In the genomic region with DNA sequence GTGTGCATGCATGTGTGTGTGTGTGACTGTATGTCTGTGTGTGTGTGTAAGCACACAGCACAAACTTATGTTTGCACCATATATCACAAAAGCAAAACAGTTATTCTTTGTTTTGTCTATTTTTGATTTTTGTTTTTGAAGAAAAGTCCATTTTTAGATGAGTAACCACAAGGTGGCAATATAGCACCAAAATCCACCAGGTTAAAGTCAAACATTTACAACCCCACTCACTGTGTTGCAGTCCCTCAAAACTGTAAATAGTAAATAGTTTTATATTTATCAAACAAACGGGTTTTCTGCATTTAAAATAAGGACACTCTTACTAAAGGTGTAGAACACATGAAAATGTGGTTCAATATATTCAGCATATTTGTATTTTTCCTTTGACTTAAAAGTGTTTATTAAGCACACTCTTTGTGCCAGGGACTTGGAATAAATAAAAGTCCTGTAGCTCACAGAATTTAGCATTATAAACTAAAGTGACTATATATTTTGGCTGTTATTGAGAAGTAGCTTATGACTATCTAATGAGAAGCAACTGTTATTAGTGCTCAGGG, we compare ENCODE assay signal across 9 cellular contexts.
DNase-seq lines count a peak whose midpoint lies in the region; ATAC-seq and TF ChIP-seq lines count a peak whose summit lies in the region.
"Had no signal": no experiment of that assay in that cellular context is flagged by ENCODE, and none has a peak within 500 bp of the region (broad histone marks: within the 10 kb centered on the region; RNA-seq: fewer than 3 reads in every experiment).

No MANE protein-coding gene starts in this region.

- TF ChIP-seq CTCF in AG10803 (conservative IDR thresholded peaks at IDR 0.05; ENCODE audit: low read length): peak; percentile 66
- peak; percentile 36 for TF ChIP-seq CTCF in foreskin fibroblast (IDR thresholded peaks at IDR 0.05; ENCODE audit: low read depth, low read length)
- TF ChIP-seq CTCF in thyroid gland (IDR thresholded peaks at IDR 0.05): peak in 4 of 6 experiments; percentile 25 to 50 (median 44)

- H3K9me3 ChIP-seq in thyroid gland: no peaks in the 10 kb centered on the region

- H3K36me3 ChIP-seq in thyroid gland: no peaks in the 10 kb centered on the region

- no peaks in the 10 kb centered on the region for H3K27me3 ChIP-seq in thyroid gland

- intact Hi-C loops in thyroid gland (cut with DNase I): no loop called here

- H3K4me1 ChIP-seq in thyroid gland: no peaks in the 10 kb centered on the region

- peak; percentile 49 for ATAC-seq in GM21576 (IDR thresholded peaks at IDR 0.05; ENCODE audit: unreplicated experiment)
- ATAC-seq in HG03469 (IDR thresholded peaks at IDR 0.05; ENCODE audit: unreplicated experiment): no peak

- WGBS in thyroid gland, 2 donors: 2 to 4% methylated on average over 1 of the region's 1 CpG

- H3K4me3 ChIP-seq in AG10803 (ENCODE audit: low read length) (no peak overlapping the region), foreskin fibroblast (ENCODE audit: low read depth in 1 of 2, low read length in 2 of 2) (no peak overlapping the region), thyroid gland (replicated peaks in 1 of 3) (no peak overlapping the region)

- no peak for TF ChIP-seq POLR2A in thyroid gland (IDR thresholded peaks at IDR 0.05)

- DNase-seq in AG10803 (ENCODE audit: low read depth) (peak; percentile 28), RPMI7951 (ENCODE audit: low read depth) (peak; percentile 15), foreskin fibroblast (peak; percentile 14 to 60), thyroid gland (no peak), iPS-NIHi7 (ENCODE audit: extremely low spot score) (no peak)
- DNase-seq in activated CD4-positive, alpha-beta T cell treated with anti-CD3 and anti-CD28 coated beads, Interleukin-2, amount 50 U/mL, for 1 hour: no peak

- no peak overlapping the region for H3K27ac ChIP-seq in thyroid gland
- H3K27ac ChIP-seq: HL-60 had no signal

Comparison
In these comparisons a context has a peak if more than half of its experiments do, and no peak if none do; other contexts are left out.
1. DNase-seq: peak in AG10803 (single experiment), RPMI7951 (single experiment) and foreskin fibroblast (2 of 2); none in thyroid gland (0 of 2), iPS-NIHi7 (single experiment) and activated CD4-positive, alpha-beta T cell treated with anti-CD3 and anti-CD28 coated beads, Interleukin-2, amount 50 U/mL, for 1 hour (single experiment).
2. Peak in every context shown above with its lines, with median percentiles within 50 percentile points of each other: CTCF ChIP-seq.